Comparison of ENCODE assay signal across 20 cellular contexts in genomic region chr13:60887711-60888110, GRCh38.
DNase-seq lines count a peak whose midpoint lies in the region; FAIRE-seq and TF ChIP-seq lines count a peak whose summit lies in the region.
"Had no signal": no experiment of that assay in that cellular context is flagged by ENCODE, and none has a peak within 500 bp of the region (broad histone marks: within the 10 kb centered on the region; RNA-seq: fewer than 3 reads in every experiment).

No MANE protein-coding gene starts in this region.

- no peaks in the 10 kb centered on the region for H3K36me3 ChIP-seq in effector memory CD4-positive, alpha-beta T cell (ENCODE audit: control insufficient read depth, insufficient read depth, low read length)
- H3K36me3 ChIP-seq in uterus = no peaks in the 10 kb centered on the region

- H3K27ac ChIP-seq in effector memory CD4-positive, alpha-beta T cell (ENCODE audit: insufficient read depth, low read length, poor library complexity, severe bottlenecking) = no peak overlapping the region
- no peak overlapping the region for H3K27ac ChIP-seq in uterus

- no peak for FAIRE-seq in frontal cortex (lab: Jason Lieb, UNC)
- FAIRE-seq: A204.1, D721Med, GM12878 had no signal

- TF ChIP-seq POLR2A in NB4 (IDR thresholded peaks at IDR 0.05; ENCODE audit: extremely low read depth, insufficient read length) (no peak), uterus (IDR thresholded peaks at IDR 0.05) (no peak)

- DNase-seq in AML-193 (lab: John Stamatoyannopoulos, UW) (peak; percentile 22 to 44), HT1080 (ENCODE audit: low read depth) (peak; percentile 4), NB4 (ENCODE audit: low read depth) (peak; percentile 28), SKM-1 treated with dmso at 0.1 percent for 144 hours (lab: John Stamatoyannopoulos, UW; ENCODE audit: unreplicated experiment) (peak; percentile 73), uterus (no peak), frontal cortex (ENCODE audit: low spot score in 2 of 2) (no peak), SHP77 treated with DMSO at 0.1 percent for 48 hours (lab: John Stamatoyannopoulos, UW) (no peak)
- DNase-seq in effector memory CD4-positive, alpha-beta T cell = no peak
- DNase-seq: DMS79, H7, IMR-90, NCI-H1105, NCI-H146, NCI-H2029, NCI-H226, NCI-H524, NCI-H774 had no signal

- H3K4me3 ChIP-seq in NB4 (ENCODE audit: low read depth, low read length) (no peak overlapping the region), uterus (no peak overlapping the region)
- no peak overlapping the region for H3K4me3 ChIP-seq in effector memory CD4-positive, alpha-beta T cell (ENCODE audit: insufficient read depth, low read depth, low read length, poor library complexity, severe bottlenecking)
- H3K4me3 ChIP-seq: GM12878 had no signal

- no peaks in the 10 kb centered on the region for H3K9me3 ChIP-seq in effector memory CD4-positive, alpha-beta T cell (ENCODE audit: control insufficient read depth, low read length)
- H3K9me3 ChIP-seq in uterus = no peaks in the 10 kb centered on the region

- TF ChIP-seq CTCF in NB4 (IDR thresholded peaks at IDR 0.05; ENCODE audit: low read depth, low read length) (no peak), uterus (IDR thresholded peaks at IDR 0.05) (no peak)

- no peaks in the 10 kb centered on the region for H3K4me1 ChIP-seq in effector memory CD4-positive, alpha-beta T cell (ENCODE audit: control insufficient read depth, insufficient read depth, low read length, poor library complexity, severe bottlenecking)
- no peaks in the 10 kb centered on the region for H3K4me1 ChIP-seq in uterus

- intact Hi-C loops in uterus (cut with DNase I; ENCODE audit: low total_unique reads) = no loop called here

- no peaks in the 10 kb centered on the region for H3K27me3 ChIP-seq in effector memory CD4-positive, alpha-beta T cell (replicated peaks; ENCODE audit: control insufficient read depth, insufficient read depth, low read length, poor library complexity, severe bottlenecking)
- no peaks in the 10 kb centered on the region for H3K27me3 ChIP-seq in uterus

Comparison
In these comparisons a context has a peak if more than half of its experiments do, and no peak if none do; other contexts are left out.
1. DNase-seq: peak in AML-193 (2 of 2), HT1080 (single experiment), NB4 (single experiment) and SKM-1 treated with dmso at 0.1 percent for 144 hours (single experiment); none in effector memory CD4-positive, alpha-beta T cell (0 of 3), uterus (0 of 2), frontal cortex (0 of 2) and SHP77 treated with DMSO at 0.1 percent for 48 hours (single experiment).